8 cellular contexts compared by ENCODE assay signal in the genomic region with DNA sequence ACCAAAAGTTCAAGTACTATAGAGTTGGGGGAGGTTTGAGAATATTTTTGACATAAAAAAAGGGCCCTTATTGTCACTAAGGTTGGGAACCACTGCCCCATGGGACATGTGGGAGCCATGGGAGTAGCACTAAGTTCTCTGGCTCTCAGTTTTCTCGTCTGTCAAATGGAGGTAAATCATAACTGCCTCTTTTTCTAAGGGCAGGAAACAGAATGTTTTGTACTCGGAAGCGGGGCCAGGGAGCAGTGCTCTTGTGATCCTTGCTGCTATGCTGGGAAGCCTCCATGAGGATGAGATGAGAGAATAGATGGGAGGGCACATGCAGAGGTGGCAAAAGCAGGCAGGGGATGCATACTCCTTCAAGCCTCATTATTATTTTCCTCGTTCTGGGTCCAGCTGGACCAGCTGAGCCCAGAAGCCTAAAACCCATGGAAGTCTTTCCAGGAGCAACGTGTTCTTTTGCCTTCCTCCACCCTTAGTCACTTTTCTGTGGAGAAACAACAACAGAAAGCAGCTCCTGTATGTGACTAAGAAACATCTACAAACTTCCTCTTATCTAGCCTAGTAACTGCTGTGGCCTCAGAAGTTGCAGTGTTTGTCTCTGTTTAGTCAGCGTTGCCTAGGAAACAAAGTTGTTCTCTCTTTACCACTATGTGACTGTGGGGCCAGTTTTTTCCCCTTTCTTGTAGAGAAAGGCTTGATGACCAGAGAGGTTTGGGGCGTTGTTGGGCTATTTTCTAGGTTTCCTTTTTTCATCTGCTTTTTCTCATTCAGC.
DNase-seq lines count a peak whose midpoint lies in the region; ATAC-seq, FAIRE-seq and TF ChIP-seq lines count a peak whose summit lies in the region.

No MANE protein-coding gene starts in this region.

- no peak overlapping the region for H2AFZ ChIP-seq in astrocyte (ENCODE audit: low read depth, low read length)

- H3K27me3 Mint-ChIP-seq in astrocyte (ENCODE audit: low read depth, unreplicated experiment) = no peaks in the 10 kb centered on the region

- ATAC-seq in GM19025 (IDR thresholded peaks at IDR 0.05; ENCODE audit: low read depth, unreplicated experiment) (peak; percentile 68), HG03097 (IDR thresholded peaks at IDR 0.05; ENCODE audit: low FRiP score, unreplicated experiment) (peak; percentile 78)

- peaks cover 5% of the 10 kb centered on the region for H3K36me3 ChIP-seq in astrocyte (ENCODE audit: insufficient read depth, low read length)

- peak overlapping the region; percentile 83 for H3K4me2 ChIP-seq in astrocyte (ENCODE audit: low read length)

- DNase-seq in AG20443 (ENCODE audit: low spot score) (peak; percentile 78), RCC 7860 (ENCODE audit: low spot score) (peak; percentile 91), astrocyte (ENCODE audit: low read depth) (peak; percentile 92), iPS-NIHi11 (ENCODE audit: low spot score) (peak; percentile 12), smooth muscle cell of the brain vasculature (ENCODE audit: low read depth, low spot score) (peak; percentile 46), NCI-H345 treated with DMSO at 0.1 percent for 48 hours (lab: John Stamatoyannopoulos, UW; ENCODE audit: unreplicated experiment) (no peak)

- H3K36me3 Mint-ChIP-seq in astrocyte (ENCODE audit: low read depth, unreplicated experiment) = peaks cover 3% of the 10 kb centered on the region

- peaks cover 16% of the 10 kb centered on the region for H3K79me2 ChIP-seq in astrocyte (ENCODE audit: insufficient read depth, low read length)

- H3K4me3 Mint-ChIP-seq in astrocyte (ENCODE audit: unreplicated experiment) = peak overlapping the region; percentile 34

- no peak for TF ChIP-seq CTCF in astrocyte (IDR thresholded peaks at IDR 0.05; ENCODE audit: insufficient read depth, low read depth, low read length)

- H3K4me1 ChIP-seq in astrocyte (ENCODE audit: insufficient read depth, low read length) = peaks cover 26% of the 10 kb centered on the region

- peak; percentile 90 for FAIRE-seq in RCC 7860 (lab: Jason Lieb, UNC)
- FAIRE-seq in astrocyte (lab: Jason Lieb, UNC) = peak; percentile 100

- H3K9ac ChIP-seq in astrocyte (ENCODE audit: low read length) = peak overlapping the region; percentile 72

- peak overlapping the region; percentile 89 for H3K27ac ChIP-seq in astrocyte (ENCODE audit: low read depth, low read length)

- peaks cover 10% of the 10 kb centered on the region for H4K20me1 ChIP-seq in astrocyte (ENCODE audit: insufficient read depth, low read length)

- H3K9me3 ChIP-seq in astrocyte (ENCODE audit: insufficient read depth, low read depth, low read length) = no peaks in the 10 kb centered on the region

- peak overlapping the region; percentile 98 for H3K27ac Mint-ChIP-seq in astrocyte (ENCODE audit: unreplicated experiment)

- H3K4me1 Mint-ChIP-seq in astrocyte (ENCODE audit: low read depth, unreplicated experiment) = peaks cover 17% of the 10 kb centered on the region

- H3K4me3 ChIP-seq in astrocyte (ENCODE audit: insufficient read depth, low read depth, low read length) = no peak overlapping the region

- H3K9me3 Mint-ChIP-seq in astrocyte (ENCODE audit: unreplicated experiment) = no peaks in the 10 kb centered on the region

- H3K27me3 ChIP-seq in astrocyte (ENCODE audit: insufficient read depth, low read length) = no peaks in the 10 kb centered on the region
